ENCODE assay signal across 8 cellular contexts in genomic region chr19:18418034-18418724, GRCh38. TPM values are rescaled to one million over a fixed set of nuclear protein-coding genes. Genes with fewer than 3 reads are reported as not detected.
DNase-seq lines count a peak whose midpoint lies in the region; ATAC-seq and TF ChIP-seq lines count a peak whose summit lies in the region.

No MANE protein-coding gene starts in this region.

- POLR2A ChIA-PET in AG04450 (lab: Yijun Ruan, JAX) (interaction anchor here (0.6 to 2.3 kb wide), 6 partner anchors 15 to 548 kb away, joined by 3 to 18 read pairs (median 6); partner anchors contain the start of genes GDF15 and JUND), MCF 10A (lab: Yijun Ruan, JAX) (interaction anchor here (0.8 to 2.7 kb wide), 9 partner anchors 8 to 213 kb away, joined by 3 to 24 read pairs (median 7); partner anchors contain the start of genes ELL, GDF15 and JUND)

- H3K27me3 Mint-ChIP-seq in IgD-negative memory B cell: peaks cover 33% of the 10 kb centered on the region
- no peaks in the 10 kb centered on the region for H3K27me3 Mint-ChIP-seq in MCF 10A (ENCODE audit: insufficient read depth, unreplicated experiment)
- H3K27me3 Mint-ChIP-seq in mesothelial cell of epicardium (ENCODE audit: low read depth): no peaks in the 10 kb centered on the region

- H3K4me1 ChIP-seq in urinary bladder (ENCODE audit: insufficient read depth): no peaks in the 10 kb centered on the region

- H3K36me3 Mint-ChIP-seq in IgD-negative memory B cell: peaks cover 1% of the 10 kb centered on the region
- peaks cover 7% of the 10 kb centered on the region for H3K36me3 Mint-ChIP-seq in MCF 10A (ENCODE audit: insufficient read depth, unreplicated experiment)
- no peaks in the 10 kb centered on the region for H3K36me3 Mint-ChIP-seq in mesothelial cell of epicardium

- no peaks in the 10 kb centered on the region for H3K27me3 ChIP-seq in AG04450 (ENCODE audit: control insufficient read depth, insufficient read depth, low read length)

- no peaks in the 10 kb centered on the region for H3K36me3 ChIP-seq in urinary bladder (ENCODE audit: insufficient read depth)

- H3K4me3 Mint-ChIP-seq in IgD-negative memory B cell (peak overlapping the region; percentile 76 to 92 (median 81)), MCF 10A (ENCODE audit: unreplicated experiment) (peak overlapping the region; percentile 77), mesothelial cell of epicardium (peak overlapping the region; percentile 65)

- CTCF ChIA-PET in AG04450 (lab: Charles Lee): interaction anchor here (1.4 to 2.6 kb wide), 3 partner anchors 68 to 139 kb away, joined by 3 to 12 read pairs (median 5); no protein-coding TSS in a partner anchor
- CTCF ChIA-PET in MCF 10A (lab: Yijun Ruan, JAX): interaction anchor here (0.6 to 2.9 kb wide), 13 partner anchors 8 to 424 kb away, joined by 3 to 10 read pairs (median 3); no protein-coding TSS in a partner anchor

- BruUV-seq in MCF 10A (replicated peaks; lab: Mats Ljungman, UMichigan): no TSS peak

- H3K27ac Mint-ChIP-seq in IgD-negative memory B cell: peak overlapping the region; percentile 80 to 95 (median 82)
- no peak overlapping the region for H3K27ac Mint-ChIP-seq in MCF 10A (ENCODE audit: low read depth, unreplicated experiment)
- peak overlapping the region; percentile 92 for H3K27ac Mint-ChIP-seq in mesothelial cell of epicardium

- DNase-seq in AG04450 (ENCODE audit: low read depth, low spot score): no peak
- no peak for DNase-seq in MCF 10A (ENCODE audit: unreplicated experiment)
- no peak for DNase-seq in mesothelial cell of epicardium (ENCODE audit: low spot score in 2 of 2, unreplicated experiment in 2 of 2)
- DNase-seq in HCEC 1CT: no peak
- no peak for DNase-seq in NCI-H2107 treated with DMSO at 0.1 percent for 48 hours (lab: John Stamatoyannopoulos, UW; ENCODE audit: unreplicated experiment)

- peaks cover 22 to 44% (median 30%) of the 10 kb centered on the region in 3 donors for H3K4me1 Mint-ChIP-seq in IgD-negative memory B cell
- peaks cover 27% of the 10 kb centered on the region for H3K4me1 Mint-ChIP-seq in MCF 10A (ENCODE audit: insufficient read depth, unreplicated experiment)
- H3K4me1 Mint-ChIP-seq in mesothelial cell of epicardium: peaks cover 64% of the 10 kb centered on the region

- H3K27ac ChIP-seq in AG04450 (ENCODE audit: low read depth, low read length): peak overlapping the region; percentile 47
- peak overlapping the region; percentile 92 for H3K27ac ChIP-seq in urinary bladder (ENCODE audit: low read depth)

- TF ChIP-seq CTCF in AG04450 (IDR thresholded peaks at IDR 0.05; ENCODE audit: low read depth, low read length) (no peak), MCF 10A (IDR thresholded peaks at IDR 0.05; ENCODE audit: unreplicated experiment) (no peak), mesothelial cell of epicardium (IDR thresholded peaks at IDR 0.05; ENCODE audit: unreplicated experiment) (no peak)

- H3K9me3 ChIP-seq in AG04450 (ENCODE audit: control insufficient read depth, insufficient read depth, low read length): no peaks in the 10 kb centered on the region; the same call in 1 of the 2 replicates

- intact Hi-C loops in MCF 10A (cut with micrococcal nuclease): no loop called here

- no peak for ATAC-seq in HG02678 (IDR thresholded peaks at IDR 0.05; ENCODE audit: unreplicated experiment)

- 25% methylated on average over 39 of the region's 39 CpGs for WGBS in urinary bladder

- H3K4me3 ChIP-seq in AG04450 (ENCODE audit: low read depth, low read length) (peak overlapping the region; percentile 27), urinary bladder (ENCODE audit: low read depth, low read length) (peak overlapping the region; percentile 73)

- H3K9me3 Mint-ChIP-seq in IgD-negative memory B cell (no peaks in the 10 kb centered on the region), MCF 10A (ENCODE audit: unreplicated experiment) (no peaks in the 10 kb centered on the region), mesothelial cell of epicardium (no peaks in the 10 kb centered on the region)

RNA-seq across cellular contexts. Expression of gene SSBP4, which starts 1.0 kb away (rescaled TPM):
- polyA plus RNA-seq in AG04450 (2011; rRNA removed) (9.4 and 12.6 TPM in 2 replicates), IgD-negative memory B cell (97.4 TPM), urinary bladder (81.3 TPM)
- 18.0 and 18.5 TPM in 2 replicates for polyA minus RNA-seq in AG04450 (2011; rRNA and poly(A)+ RNA removed)
- total RNA-seq in MCF 10A (2022) (22.3 and 26.3 TPM in 2 replicates), mesothelial cell of epicardium (120 to 123 TPM (median 121 TPM) in 3 replicates), urinary bladder (28.8 TPM)

RNA-seq across cellular contexts. Expression of gene ISYNA1, which starts 19.8 kb away (rescaled TPM):
- polyA plus RNA-seq in AG04450 (2011; rRNA removed) (13.3 and 19.2 TPM in 2 replicates), IgD-negative memory B cell (17.2 TPM), urinary bladder (35.6 TPM)
- polyA minus RNA-seq in AG04450 (2011; rRNA and poly(A)+ RNA removed): 13.2 and 18.3 TPM in 2 replicates
- total RNA-seq in MCF 10A (2022) (6.8 and 7.7 TPM in 2 replicates), mesothelial cell of epicardium (795 to 833 TPM (median 826 TPM) in 3 replicates), urinary bladder (26.0 TPM)

RNA-seq across cellular contexts. Expression of gene LRRC25, which starts 20.8 kb away (rescaled TPM):
- 0.12 and 0.32 TPM in 2 replicates for polyA plus RNA-seq in AG04450 (2011; rRNA removed)
- polyA minus RNA-seq in AG04450 (2011; rRNA and poly(A)+ RNA removed): 0.17 and 0.60 TPM in 2 replicates
- polyA plus RNA-seq in IgD-negative memory B cell: 14.9 TPM
- total RNA-seq in MCF 10A (2022): not detected in 2 replicates
- total RNA-seq in mesothelial cell of epicardium: 0.18 to 0.29 TPM in 2 of 3 replicates, not detected in the other
- total RNA-seq in urinary bladder: 2.9 TPM
- 7.0 TPM for polyA plus RNA-seq in urinary bladder

RNA-seq across cellular contexts. Expression of gene GDF15, which starts 32.2 kb away (rescaled TPM):
- polyA plus RNA-seq in AG04450 (2011; rRNA removed) (25.0 and 35.9 TPM in 2 replicates), IgD-negative memory B cell (not detected), urinary bladder (58.2 TPM)
- 9.5 and 14.5 TPM in 2 replicates for polyA minus RNA-seq in AG04450 (2011; rRNA and poly(A)+ RNA removed)
- total RNA-seq in MCF 10A (2022) (193 and 288 TPM in 2 replicates), mesothelial cell of epicardium (3.2 to 4.7 TPM (median 3.9 TPM) in 3 replicates), urinary bladder (12.5 TPM)

Comparison
In these comparisons a context has a peak if more than half of its experiments do, and no peak if none do; other contexts are left out.
1. RNA of gene ISYNA1, which starts 19.8 kb away (total RNA-seq): 795 to 833 TPM in mesothelial cell of epicardium; 26.0 TPM in urinary bladder (single experiment) and 6.8 to 7.7 TPM in MCF 10A; every median in the first group is over 10 times any median in the second.
2. Peak in every context shown above with its lines, with median percentiles within 50 percentile points of each other: H3K4me3 Mint-ChIP-seq.